ENCODE assay signal across 1 cellular context in genomic region chr18:35634376-35634775, GRCh38.
TF ChIP-seq lines count a peak whose summit lies in the region.

No MANE protein-coding gene starts in this region.

TF ChIP-seq in IMR-90, 13 proteins besides CTCF, POLR2A, EP300 and RAD21:
- TF ChIP-seq BHLHE40 (IDR thresholded peaks at IDR 0.05; ENCODE audit: low read depth, low read length) (peak; percentile 39; the same call in 1 of the 2 replicates), CHD1 (IDR thresholded peaks at IDR 0.05; ENCODE audit: low read depth, low read length) (no peak), RCOR1 (IDR thresholded peaks at IDR 0.05; ENCODE audit: insufficient replicate concordance, low read length) (no peak), SMC3 (IDR thresholded peaks at IDR 0.05; ENCODE audit: low read depth, low read length) (no peak)
- TF ChIP-seq, protein P1, sequence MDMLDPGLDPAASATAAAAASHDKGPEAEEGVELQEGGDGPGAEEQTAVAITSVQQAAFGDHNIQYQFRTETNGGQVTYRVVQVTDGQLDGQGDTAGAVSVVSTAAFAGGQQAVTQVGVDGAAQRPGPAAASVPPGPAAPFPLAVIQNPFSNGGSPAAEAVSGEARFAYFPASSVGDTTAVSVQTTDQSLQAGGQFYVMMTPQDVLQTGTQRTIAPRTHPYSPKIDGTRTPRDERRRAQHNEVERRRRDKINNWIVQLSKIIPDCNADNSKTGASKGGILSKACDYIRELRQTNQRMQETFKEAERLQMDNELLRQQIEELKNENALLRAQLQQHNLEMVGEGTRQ (IDR thresholded peaks at IDR 0.05; ENCODE audit: low read depth, low read length) = no peak
